In genomic region chr4:38612996-38613395, GRCh38 we compare ENCODE assay signal across 13 cellular contexts. TPM values are rescaled to one million over a fixed set of nuclear protein-coding genes. Genes with fewer than 3 reads are reported as not detected.
A peak's percentile ranks its signal among the peaks of the same experiment; 100 is the strongest.
DNase-seq lines count a peak whose midpoint lies in the region; ATAC-seq, FAIRE-seq and TF ChIP-seq lines count a peak whose summit lies in the region.
"Had no signal": no experiment of that assay in that cellular context is flagged by ENCODE, and none has a peak within 500 bp of the region (broad histone marks: within the 10 kb centered on the region; RNA-seq: fewer than 3 reads in every experiment).

No MANE protein-coding gene starts in this region.

- H2BK120ac ChIP-seq in neuronal stem cell (ENCODE audit: low read depth, low read length), result no peak overlapping the region

- no peaks in the 10 kb centered on the region for H3K36me3 ChIP-seq in neuronal stem cell (replicated peaks in 1 of 2; ENCODE audit: control insufficient read depth in 2 of 2, insufficient read depth in 2 of 2, low read length in 2 of 2)
- H3K36me3 ChIP-seq: spleen had no signal

- no peak overlapping the region for H3K4me3 Mint-ChIP-seq in glutamatergic neuron (ENCODE audit: unreplicated experiment)
- H3K4me3 Mint-ChIP-seq: activated CD4-positive, alpha-beta memory T cell treated with anti-CD3 and anti-CD28 coated beads, Interleukin-2, amount 10 ng/mL, durations not matched to agents 7 days and 5 days; T-helper 17 cell had no signal

- ATAC-seq in HG03565 (IDR thresholded peaks at IDR 0.05; ENCODE audit: unreplicated experiment), result no peak
- ATAC-seq: naive thymus-derived CD4-positive, alpha-beta T cell; T-helper 17 cell had no signal

- no peaks in the 10 kb centered on the region for H3K4me1 Mint-ChIP-seq in glutamatergic neuron (ENCODE audit: low read depth, unreplicated experiment)

- H3K9me3 Mint-ChIP-seq in glutamatergic neuron (ENCODE audit: unreplicated experiment), result no peaks in the 10 kb centered on the region
- H3K9me3 Mint-ChIP-seq: naive thymus-derived CD4-positive, alpha-beta T cell had no signal

- H2BK5ac ChIP-seq in neuronal stem cell (ENCODE audit: low read length), result no peak overlapping the region

- POLR2A ChIA-PET in HEK293T (lab: Yijun Ruan, JAX), result no interaction called here

- H3K27me3 ChIP-seq in neuronal stem cell (ENCODE audit: control insufficient read depth in 3 of 3, insufficient read depth in 3 of 3, low read depth in 1 of 3, low read length in 3 of 3), result no peaks in the 10 kb centered on the region
- H3K27me3 ChIP-seq: spleen had no signal

- H3K14ac ChIP-seq in neuronal stem cell (ENCODE audit: low read length), result no peak overlapping the region

- peaks cover under 1 to 5% of the 10 kb centered on the region in 2 donors for H3K9me3 ChIP-seq in neuronal stem cell (replicated peaks in 1 of 2; ENCODE audit: control insufficient read depth in 2 of 2, insufficient read depth in 1 of 2, low read depth in 1 of 2, low read length in 2 of 2)
- H3K9me3 ChIP-seq: spleen had no signal

- H3K18ac ChIP-seq in neuronal stem cell (ENCODE audit: low read length), result no peak overlapping the region

- no peak overlapping the region for H2BK12ac ChIP-seq in neuronal stem cell (ENCODE audit: low read length)

- H3K27me3 Mint-ChIP-seq in glutamatergic neuron (ENCODE audit: unreplicated experiment), result no peaks in the 10 kb centered on the region
- H3K27me3 Mint-ChIP-seq: T-helper 17 cell had no signal

- H3K4me3 ChIP-seq in neuronal stem cell (ENCODE audit: low read length in 2 of 2), result no peak overlapping the region
- H3K4me3 ChIP-seq: spleen had no signal

- H3K23ac ChIP-seq in neuronal stem cell (ENCODE audit: low read depth, low read length, poor library complexity), result no peak overlapping the region

- no peak overlapping the region for H3K27ac ChIP-seq in neuronal stem cell (replicated peaks; ENCODE audit: low read length)

- TF ChIP-seq CTCF in glutamatergic neuron (IDR thresholded peaks at IDR 0.05; ENCODE audit: partially characterized antibody, unreplicated experiment), result no peak

- FAIRE-seq in endometrium (lab: Jason Lieb, UNC), result peak; percentile 33
- FAIRE-seq: H1 had no signal

- DNase-seq in HEK293T (ENCODE audit: extremely low spot score), result peak; percentile 7
- DNase-seq in NCI-H2171 treated with DMSO at 0.1 percent for 48 hours (lab: John Stamatoyannopoulos, UW), result peak; percentile 60
- DNase-seq in neuronal stem cell (ENCODE audit: low spot score), result no peak
- no peak for DNase-seq in glutamatergic neuron
- DNase-seq in NCI-H128 (lab: John Stamatoyannopoulos, UW; ENCODE audit: unreplicated experiment), result no peak
- DNase-seq in SIG-M5 (lab: John Stamatoyannopoulos, UW), result no peak
- DNase-seq: activated CD4-positive, alpha-beta memory T cell treated with anti-CD3 and anti-CD28 coated beads, Interleukin-2, amount 10 ng/mL, durations not matched to agents 7 days and 5 days; naive thymus-derived CD4-positive, alpha-beta T cell; spleen; T-helper 17 cell had no signal

- no CpG with 5 or more reads among the region's 2 CpGs for WGBS in neuronal stem cell (ENCODE audit: extremely low coverage in 2 of 2, insufficient read length in 2 of 2, insufficient replicate concordance in 1 of 2), 2 donors

- no peaks in the 10 kb centered on the region for H3K79me1 ChIP-seq in neuronal stem cell (ENCODE audit: low read depth, low read length)

- H3K4ac ChIP-seq in neuronal stem cell (ENCODE audit: low read length), result no peak overlapping the region

- peak overlapping the region; percentile 56 for H2AFZ ChIP-seq in neuronal stem cell (ENCODE audit: low read length)

- H4K8ac ChIP-seq in neuronal stem cell (ENCODE audit: low read depth, low read length), result no peak overlapping the region

- no peak overlapping the region for H4K91ac ChIP-seq in neuronal stem cell (ENCODE audit: low read depth, low read length, poor library complexity)

- H3K36me3 Mint-ChIP-seq in glutamatergic neuron (ENCODE audit: unreplicated experiment), result no peaks in the 10 kb centered on the region

- CTCF ChIA-PET in HEK293T (lab: Yijun Ruan, JAX), result no interaction called here

- H3K4me1 ChIP-seq in neuronal stem cell (ENCODE audit: control insufficient read depth in 2 of 2, insufficient read depth in 1 of 2, low read depth in 1 of 2, low read length in 2 of 2), result peaks cover 2 to 14% of the 10 kb centered on the region in 2 donors

- no peak overlapping the region for H2AK5ac ChIP-seq in neuronal stem cell (ENCODE audit: low read depth, low read length)

- no peak overlapping the region for H3K9ac ChIP-seq in neuronal stem cell (ENCODE audit: low read depth, low read length, poor library complexity)

- H2BK15ac ChIP-seq in neuronal stem cell (ENCODE audit: low read length), result no peak overlapping the region

- no peak overlapping the region for H3K27ac Mint-ChIP-seq in glutamatergic neuron (ENCODE audit: unreplicated experiment)
- H3K27ac Mint-ChIP-seq: activated CD4-positive, alpha-beta memory T cell treated with anti-CD3 and anti-CD28 coated beads, Interleukin-2, amount 10 ng/mL, durations not matched to agents 7 days and 5 days; naive thymus-derived CD4-positive, alpha-beta T cell; T-helper 17 cell had no signal

- no peak overlapping the region for H3K4me2 ChIP-seq in neuronal stem cell (ENCODE audit: insufficient read depth, low read length, poor library complexity, severe bottlenecking)

TF ChIP-seq in HEK293T, 16 proteins besides CTCF, POLR2A, EP300 and RAD21:
- TF ChIP-seq LEF1 (IDR thresholded peaks at IDR 0.05; ENCODE audit: borderline replicate concordance) (no peak), ARNT (IDR thresholded peaks at IDR 0.05) (no peak), BHLHE40 (IDR thresholded peaks at IDR 0.05; ENCODE audit: borderline replicate concordance) (no peak), HDGF (IDR thresholded peaks at IDR 0.05; ENCODE audit: borderline replicate concordance) (no peak), FOXM1 (IDR thresholded peaks at IDR 0.05; ENCODE audit: borderline replicate concordance) (no peak)

RNA-seq across cellular contexts. Expression of gene KLF3, which starts 51.0 kb away (rescaled TPM):
- polyA plus RNA-seq in neuronal stem cell (2013, experiment 1 of 2), result 29.7 TPM
- 30.1 TPM for polyA plus RNA-seq in neuronal stem cell (2013, experiment 2 of 2)
- total RNA-seq in glutamatergic neuron (ENCODE audit: unreplicated experiment), result 38.4 TPM

Comparison
In these comparisons a context has a peak if more than half of its experiments do, and no peak if none do; other contexts are left out.
1. DNase-seq: peak in HEK293T (single experiment) and NCI-H2171 treated with DMSO at 0.1 percent for 48 hours (single experiment); none in neuronal stem cell (single experiment), glutamatergic neuron (single experiment), NCI-H128 (single experiment) and SIG-M5 (single experiment).